21 cellular contexts compared by ENCODE assay signal in the genomic region with DNA sequence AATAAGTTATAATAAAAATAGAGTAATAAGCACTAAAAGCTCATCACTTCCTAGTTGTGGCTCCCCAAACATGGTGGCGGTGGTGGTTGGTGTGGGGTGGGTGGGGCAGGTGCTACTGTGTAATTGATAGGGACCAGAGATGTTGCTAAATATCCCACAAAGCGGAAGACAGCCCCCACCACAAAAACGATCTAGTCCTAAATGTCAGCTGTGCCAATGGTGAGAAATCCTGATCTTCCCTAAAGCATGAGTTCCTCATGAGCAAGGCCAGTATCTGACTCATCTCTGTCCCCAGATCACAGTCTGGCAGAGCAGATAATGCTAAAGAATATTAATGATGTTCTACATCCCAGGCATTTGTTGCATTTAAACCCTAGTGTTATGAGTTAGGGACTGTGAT. TPM values are rescaled to one million over a fixed set of nuclear protein-coding genes. Genes with fewer than 3 reads are reported as not detected.
DNase-seq lines count a peak whose midpoint lies in the region; TF ChIP-seq lines count a peak whose summit lies in the region.
"Had no signal": no experiment of that assay in that cellular context is flagged by ENCODE, and none has a peak within 500 bp of the region (broad histone marks: within the 10 kb centered on the region; RNA-seq: fewer than 3 reads in every experiment).

No MANE protein-coding gene starts in this region.

- TF ChIP-seq RAD21 in SK-N-SH (IDR thresholded peaks at IDR 0.05; ENCODE audit: low read length): no peak

- no peaks in the 10 kb centered on the region for H3K79me2 ChIP-seq in SK-N-SH (ENCODE audit: insufficient read depth)
- H3K79me2 ChIP-seq in neural progenitor cell (ENCODE audit: low read depth): no peaks in the 10 kb centered on the region

- no peaks in the 10 kb centered on the region for H3K9me3 Mint-ChIP-seq in neural progenitor cell
- H3K9me3 Mint-ChIP-seq: activated CD4-positive, alpha-beta memory T cell treated with anti-CD3 and anti-CD28 coated beads, Interleukin-2, amount 10 ng/mL, durations not matched to agents 7 days and 5 days; activated naive CD4-positive, alpha-beta T cell treated with anti-CD3 and anti-CD28 coated beads, Interleukin-2, amount 50 U/mL, for 24 hours; activated T-cell treated with anti-CD3 and anti-CD28 coated beads, Interleukin-2, amount 50 U/mL, for 4 hours; WTC11 had no signal

- TF ChIP-seq EP300 in SK-N-SH (IDR thresholded peaks at IDR 0.05; ENCODE audit: borderline replicate concordance in 1 of 2, low read depth in 1 of 2, low read length in 1 of 2): no peak

- POLR2A ChIA-PET in SK-N-SH (lab: Yijun Ruan, JAX): no interaction called here

- H3K27ac ChIP-seq in SK-N-SH (ENCODE audit: low read depth in 2 of 2, low read length in 1 of 2): no peak overlapping the region
- H3K27ac ChIP-seq in neural progenitor cell: no peak overlapping the region
- H3K27ac ChIP-seq in WERI-Rb-1: no peak overlapping the region

- no peaks in the 10 kb centered on the region for H3K9me3 ChIP-seq in SK-N-SH
- no peaks in the 10 kb centered on the region for H3K9me3 ChIP-seq in neural progenitor cell (ENCODE audit: low read depth)
- H3K9me3 ChIP-seq in WERI-Rb-1 (ENCODE audit: severe bottlenecking): no peaks in the 10 kb centered on the region
- H3K9me3 ChIP-seq: MG63 had no signal

- H3K4me1 ChIP-seq in SK-N-SH (ENCODE audit: control insufficient read depth in 1 of 2, insufficient read depth in 2 of 2, low read depth in 1 of 2, low read length in 1 of 2) (peaks cover 12 to 22% of the 10 kb centered on the region in 2 experiments), neural progenitor cell (no peaks in the 10 kb centered on the region)

- H3K4me1 Mint-ChIP-seq in neural progenitor cell: peaks cover 9% of the 10 kb centered on the region
- H3K4me1 Mint-ChIP-seq: activated CD4-positive, alpha-beta memory T cell treated with anti-CD3 and anti-CD28 coated beads, Interleukin-2, amount 10 ng/mL, durations not matched to agents 7 days and 5 days; activated naive CD4-positive, alpha-beta T cell treated with anti-CD3 and anti-CD28 coated beads, Interleukin-2, amount 50 U/mL, for 24 hours; WTC11 had no signal

- H3F3A ChIP-seq in SK-N-SH (replicated peaks; ENCODE audit: insufficient read depth) (peaks cover 35% of the 10 kb centered on the region), neural progenitor cell (ENCODE audit: low read depth) (no peaks in the 10 kb centered on the region)

- no peak overlapping the region for H3K27ac Mint-ChIP-seq in neural progenitor cell
- H3K27ac Mint-ChIP-seq: activated CD4-positive, alpha-beta memory T cell treated with anti-CD3 and anti-CD28 coated beads, Interleukin-2, amount 10 ng/mL, durations not matched to agents 7 days and 5 days; activated naive CD4-positive, alpha-beta T cell treated with anti-CD3 and anti-CD28 coated beads, Interleukin-2, amount 50 U/mL, for 24 hours; WTC11 had no signal

- no peak for TF ChIP-seq CTCF in SK-N-SH (IDR thresholded peaks at IDR 0.05)
- TF ChIP-seq CTCF in epithelial cell of esophagus (IDR thresholded peaks at IDR 0.05; ENCODE audit: insufficient read depth, low read depth, low read length, missing control alignments): no peak
- TF ChIP-seq CTCF in neural progenitor cell (IDR thresholded peaks at IDR 0.05): no peak
- no peak for TF ChIP-seq CTCF in WERI-Rb-1 (IDR thresholded peaks at IDR 0.05; ENCODE audit: low read depth, low read length)

- H3K4me2 ChIP-seq in SK-N-SH: no peak overlapping the region
- no peak overlapping the region for H3K4me2 ChIP-seq in neural progenitor cell

- no peaks in the 10 kb centered on the region for H3K27me3 Mint-ChIP-seq in neural progenitor cell (ENCODE audit: insufficient read depth, low read depth)
- H3K27me3 Mint-ChIP-seq: activated CD4-positive, alpha-beta memory T cell treated with anti-CD3 and anti-CD28 coated beads, Interleukin-2, amount 10 ng/mL, durations not matched to agents 7 days and 5 days; activated naive CD4-positive, alpha-beta T cell treated with anti-CD3 and anti-CD28 coated beads, Interleukin-2, amount 50 U/mL, for 24 hours had no signal

- H3K9me2 ChIP-seq in SK-N-SH: no peaks in the 10 kb centered on the region

- H3K36me3 ChIP-seq in SK-N-SH (replicated peaks in 1 of 2; ENCODE audit: control insufficient read depth in 1 of 2, insufficient read depth in 2 of 2, low read length in 1 of 2): no peaks in the 10 kb centered on the region
- no peaks in the 10 kb centered on the region for H3K36me3 ChIP-seq in neural progenitor cell
- no peaks in the 10 kb centered on the region for H3K36me3 ChIP-seq in WERI-Rb-1
- H3K36me3 ChIP-seq: MG63 had no signal

- DNase-seq in AG08395 (ENCODE audit: low spot score) (peak; percentile 34), LHCN-M2 (ENCODE audit: low read depth) (peak; percentile 74), SK-N-SH (no peak), epithelial cell of esophagus (ENCODE audit: low read depth) (peak; percentile 4), neural progenitor cell (ENCODE audit: low spot score) (no peak), WERI-Rb-1 (no peak), NCI-H1417 (lab: John Stamatoyannopoulos, UW) (no peak), NCI-H2171 (lab: John Stamatoyannopoulos, UW) (no peak)
- DNase-seq: 8988T; activated CD4-positive, alpha-beta memory T cell treated with anti-CD3 and anti-CD28 coated beads, Interleukin-2, amount 10 ng/mL, durations not matched to agents 7 days and 5 days; activated T-cell treated with anti-CD3 and anti-CD28 coated beads, Interleukin-2, amount 50 U/mL, for 4 hours; DMS153; hippocampal formation; mesenchymal stem cell; MG63; NCI-H526 had no signal

- CTCF ChIA-PET in SK-N-SH (lab: Yijun Ruan, JAX): interaction anchor here (1.1 to 3.5 kb wide), 8 partner anchors 9 to 204 kb away, joined by 3 to 20 read pairs (median 4); no protein-coding TSS in a partner anchor

- H4K20me1 ChIP-seq in SK-N-SH (ENCODE audit: insufficient read depth) (no peaks in the 10 kb centered on the region), neural progenitor cell (ENCODE audit: low read depth) (no peaks in the 10 kb centered on the region)

- H3K9ac ChIP-seq in SK-N-SH (no peak overlapping the region), neural progenitor cell (no peak overlapping the region)

- H2AFZ ChIP-seq in SK-N-SH (ENCODE audit: low read depth) (no peak overlapping the region), neural progenitor cell (replicated peaks) (no peak overlapping the region)

- WGBS in SK-N-SH (ENCODE audit: low lambda C conversion rate): 66% methylated on average over 3 of the region's 3 CpGs

- peaks cover 2% of the 10 kb centered on the region for H3K36me3 Mint-ChIP-seq in neural progenitor cell
- H3K36me3 Mint-ChIP-seq: WTC11 had no signal

- no peak overlapping the region for H3K4me3 Mint-ChIP-seq in neural progenitor cell
- H3K4me3 Mint-ChIP-seq: activated CD4-positive, alpha-beta memory T cell treated with anti-CD3 and anti-CD28 coated beads, Interleukin-2, amount 10 ng/mL, durations not matched to agents 7 days and 5 days; activated naive CD4-positive, alpha-beta T cell treated with anti-CD3 and anti-CD28 coated beads, Interleukin-2, amount 50 U/mL, for 24 hours; activated T-cell treated with anti-CD3 and anti-CD28 coated beads, Interleukin-2, amount 50 U/mL, for 4 hours; WTC11 had no signal

- H3K27me3 ChIP-seq in SK-N-SH (ENCODE audit: insufficient read depth) (no peaks in the 10 kb centered on the region), neural progenitor cell (no peaks in the 10 kb centered on the region), WERI-Rb-1 (ENCODE audit: insufficient read depth, low read depth, severe bottlenecking) (no peaks in the 10 kb centered on the region)
- H3K27me3 ChIP-seq: MG63 had no signal

- H3K4me3 ChIP-seq in SK-N-SH (ENCODE audit: low read depth in 2 of 2, low read length in 1 of 2): no peak overlapping the region
- no peak overlapping the region for H3K4me3 ChIP-seq in epithelial cell of esophagus (ENCODE audit: low read length)
- H3K4me3 ChIP-seq in neural progenitor cell: no peak overlapping the region
- no peak overlapping the region for H3K4me3 ChIP-seq in WERI-Rb-1 (ENCODE audit: low read depth, low read length)
- H3K4me3 ChIP-seq: MG63 had no signal

TF ChIP-seq in SK-N-SH, 30 proteins besides CTCF, POLR2A, EP300 and RAD21:
- TF ChIP-seq POLR2AphosphoS5 (IDR thresholded peaks at IDR 0.05; ENCODE audit: low read depth, low read length) (no peak), GATA2 (CRISPR knock-in tag; IDR thresholded peaks at IDR 0.05) (0 out of 2 replicates have a peak, but pooled peaks have one; percentile 14)

RNA-seq across cellular contexts. Expression of a gene that starts 1.9 kb away (rescaled TPM):
- total RNA-seq in LHCN-M2 (2014; rRNA removed): not detected in 2 replicates
- polyA plus RNA-seq in LHCN-M2 (2012): not detected
- polyA plus RNA-seq in SK-N-SH (2012; rRNA removed): not detected in 2 replicates
- polyA plus RNA-seq in SK-N-SH (2012; cell fraction: cytosol; rRNA removed): not detected in 2 replicates
- polyA plus RNA-seq in SK-N-SH (2012; cell fraction: nucleus; rRNA removed): not detected in 2 replicates
- not detected in 2 replicates for total RNA-seq in neural progenitor cell (ENCODE audit: low replicate concordance)
- total RNA-seq: fibroblast of villous mesenchyme, renal cortical epithelial cell, temporal lobe, WTC11 had no signal

RNA-seq across cellular contexts. Expression of a gene that starts 44.0 kb away (rescaled TPM):
- total RNA-seq in LHCN-M2 (2014; rRNA removed): 2.9 and 4.6 TPM in 2 replicates
- polyA plus RNA-seq in LHCN-M2 (2012): 6.8 TPM
- polyA plus RNA-seq in SK-N-SH (2012; rRNA removed): 6.8 and 11.7 TPM in 2 replicates
- 5.3 and 5.8 TPM in 2 replicates for polyA plus RNA-seq in SK-N-SH (2012; cell fraction: cytosol; rRNA removed)
- 6.7 and 8.1 TPM in 2 replicates for polyA plus RNA-seq in SK-N-SH (2012; cell fraction: nucleus; rRNA removed)
- total RNA-seq in neural progenitor cell (ENCODE audit: low replicate concordance): 1.6 and 7.8 TPM in 2 replicates

Comparison
In these comparisons a context has a peak if more than half of its experiments do, and no peak if none do; other contexts are left out.
1. DNase-seq: peak in AG08395 (single experiment), LHCN-M2 (single experiment) and epithelial cell of esophagus (single experiment); none in SK-N-SH (single experiment), neural progenitor cell (single experiment), WERI-Rb-1 (single experiment), NCI-H1417 (0 of 3) and NCI-H2171 (single experiment).